ENCODE assay signal across 8 cellular contexts in genomic region chr1:41666991-41667631, GRCh38.
DNase-seq lines count a peak whose midpoint lies in the region; ATAC-seq, FAIRE-seq and TF ChIP-seq lines count a peak whose summit lies in the region.

No MANE protein-coding gene starts in this region.

- H3K4me1 ChIP-seq in H9 (ENCODE audit: insufficient read depth, low read length) = 0 out of 2 replicates have a peak, but pooled peaks cover 2% of the 10 kb centered on the region

- peak; percentile 79 for DNase-seq in activated CD4-positive, alpha-beta memory T cell treated with anti-CD3 and anti-CD28 coated beads, Interleukin-2, amount 10 ng/mL, durations not matched to agents 7 days and 5 days
- DNase-seq in germinal center (ENCODE audit: low spot score) (peak; percentile 57), urothelium cell line (ENCODE audit: low spot score) (no peak), NCI-H510A (lab: John Stamatoyannopoulos, UW) (no peak), glutamatergic neuron (no peak), H9 (no peak)

- H2AFZ ChIP-seq in H9 (ENCODE audit: low read length) = no peak overlapping the region

- POLR2A ChIA-PET in activated CD4-positive, alpha-beta memory T cell treated with anti-CD3 and anti-CD28 coated beads, Interleukin-2, amount 10 ng/mL, durations not matched to agents 7 days and 5 days (lab: Charles Lee) = interaction anchor here (0.7 to 7.0 kb wide), 10 partner anchors 11 to 252 kb away, joined by 3 to 64 read pairs (median 3); partner anchors contain the start of gene HIVEP3

- peaks cover 90% of the 10 kb centered on the region for H3K4me1 Mint-ChIP-seq in activated CD4-positive, alpha-beta memory T cell treated with anti-CD3 and anti-CD28 coated beads, Interleukin-2, amount 10 ng/mL, durations not matched to agents 7 days and 5 days
- H3K4me1 Mint-ChIP-seq in glutamatergic neuron (ENCODE audit: low read depth, unreplicated experiment) = peaks cover 47% of the 10 kb centered on the region
- H3K4me1 Mint-ChIP-seq in H9 = peaks cover 23 to 25% of the 10 kb centered on the region in 2 experiments

- no peaks in the 10 kb centered on the region for H3K23me2 ChIP-seq in H9 (ENCODE audit: insufficient read length, low read depth, low read length, poor library complexity, severe bottlenecking)

- no peaks in the 10 kb centered on the region for H3K9me3 ChIP-seq in H9 (ENCODE audit: control insufficient read depth, low read depth, low read length)

- H4K5ac ChIP-seq in H9 (ENCODE audit: insufficient read length, low read depth, low read length) = no peak overlapping the region

- no peak overlapping the region for H3K4me3 Mint-ChIP-seq in activated CD4-positive, alpha-beta memory T cell treated with anti-CD3 and anti-CD28 coated beads, Interleukin-2, amount 10 ng/mL, durations not matched to agents 7 days and 5 days
- H3K4me3 Mint-ChIP-seq in glutamatergic neuron (ENCODE audit: unreplicated experiment) (no peak overlapping the region), H9 (no peak overlapping the region)

- no peaks in the 10 kb centered on the region for H3K79me1 ChIP-seq in H9 (ENCODE audit: insufficient read depth, low read depth, low read length, poor library complexity, severe bottlenecking)

- H3K4ac ChIP-seq in H9 (ENCODE audit: low read depth, low read length) = no peak overlapping the region

- H3K27ac Mint-ChIP-seq in activated CD4-positive, alpha-beta memory T cell treated with anti-CD3 and anti-CD28 coated beads, Interleukin-2, amount 10 ng/mL, durations not matched to agents 7 days and 5 days = peak overlapping the region; percentile 81
- H3K27ac Mint-ChIP-seq in glutamatergic neuron (ENCODE audit: unreplicated experiment) (no peak overlapping the region), H9 (no peak overlapping the region; a peak in 2 of 7 replicates)

- H3K9me3 Mint-ChIP-seq in activated CD4-positive, alpha-beta memory T cell treated with anti-CD3 and anti-CD28 coated beads, Interleukin-2, amount 10 ng/mL, durations not matched to agents 7 days and 5 days = no peaks in the 10 kb centered on the region
- peaks cover 10% of the 10 kb centered on the region for H3K9me3 Mint-ChIP-seq in glutamatergic neuron (ENCODE audit: unreplicated experiment)
- no peaks in the 10 kb centered on the region for H3K9me3 Mint-ChIP-seq in H9

- no peak overlapping the region for H3K14ac ChIP-seq in H9 (ENCODE audit: insufficient read depth, low read length)

- ATAC-seq in GM18907 (IDR thresholded peaks at IDR 0.05; ENCODE audit: unreplicated experiment) (peak; percentile 68), HG03378 (IDR thresholded peaks at IDR 0.05; ENCODE audit: unreplicated experiment) (peak; percentile 49)

- H2BK15ac ChIP-seq in H9 (ENCODE audit: low read depth, low read length) = no peak overlapping the region

- WGBS in H9 (ENCODE audit: extremely low coverage, insufficient read length, low lambda C conversion rate) = no CpG with 5 or more reads among the region's 3 CpGs

- H4K20me1 ChIP-seq in H9 (ENCODE audit: control insufficient read depth, insufficient read depth, insufficient read length) = no peaks in the 10 kb centered on the region

- H3K27me3 ChIP-seq in H9 (ENCODE audit: insufficient read depth, low read length) = no peaks in the 10 kb centered on the region

- peak; percentile 78 for FAIRE-seq in urothelium cell line (lab: Jason Lieb, UNC)

- no peak overlapping the region for H3K23ac ChIP-seq in H9 (ENCODE audit: insufficient read length, low read depth, low read length)

- CTCF ChIA-PET in activated CD4-positive, alpha-beta memory T cell treated with anti-CD3 and anti-CD28 coated beads, Interleukin-2, amount 10 ng/mL, durations not matched to agents 7 days and 5 days (lab: Charles Lee) = interaction anchor here (1.2 to 1.4 kb wide), 2 partner anchors 16 to 144 kb away, joined by 3 to 6 read pairs; no protein-coding TSS in a partner anchor

- H3K18ac ChIP-seq in H9 (ENCODE audit: insufficient read length, low read depth, low read length) = no peak overlapping the region

- H3K9ac ChIP-seq in H9 (ENCODE audit: extremely low read depth, insufficient read length, low read length) = no peak overlapping the region

- H4K91ac ChIP-seq in H9 (ENCODE audit: insufficient read length, low read depth, low read length) = no peak overlapping the region

- H3K56ac ChIP-seq in H9 (ENCODE audit: insufficient read length, low read depth, low read length) = no peak overlapping the region

- no peak overlapping the region for H3K4me2 ChIP-seq in H9 (ENCODE audit: insufficient read depth, insufficient read length, low read length)

- no peak overlapping the region for H2BK12ac ChIP-seq in H9 (ENCODE audit: insufficient read length, low read depth, low read length)

- H3K27ac ChIP-seq in H9 (ENCODE audit: insufficient read length, low read depth, low read length) = no peak overlapping the region

- no peak overlapping the region for H4K8ac ChIP-seq in H9 (replicated peaks; ENCODE audit: insufficient read length, low read depth, low read length)

- TF ChIP-seq CTCF in glutamatergic neuron (IDR thresholded peaks at IDR 0.05; ENCODE audit: partially characterized antibody, unreplicated experiment) = no peak
- no peak for TF ChIP-seq CTCF in H9 (conservative IDR thresholded peaks at IDR 0.05)

- no peaks in the 10 kb centered on the region for H3K79me2 ChIP-seq in H9 (ENCODE audit: insufficient read depth, low read length)

- no peak overlapping the region for H2BK20ac ChIP-seq in H9 (ENCODE audit: low read depth, low read length, poor library complexity, severe bottlenecking)

- H2AK5ac ChIP-seq in H9 (ENCODE audit: insufficient read length, low read length) = no peak overlapping the region

- H3K36me3 Mint-ChIP-seq in activated CD4-positive, alpha-beta memory T cell treated with anti-CD3 and anti-CD28 coated beads, Interleukin-2, amount 10 ng/mL, durations not matched to agents 7 days and 5 days (ENCODE audit: low read depth) = peaks cover 2% of the 10 kb centered on the region
- H3K36me3 Mint-ChIP-seq in glutamatergic neuron (ENCODE audit: unreplicated experiment) (no peaks in the 10 kb centered on the region), H9 (ENCODE audit: insufficient read depth in 1 of 3, low read depth in 3 of 3) (no peaks in the 10 kb centered on the region; a peak in 1 of 7 replicates)

- no peak overlapping the region for H2BK5ac ChIP-seq in H9 (ENCODE audit: insufficient read length, low read length)

- no peaks in the 10 kb centered on the region for H3K27me3 Mint-ChIP-seq in activated CD4-positive, alpha-beta memory T cell treated with anti-CD3 and anti-CD28 coated beads, Interleukin-2, amount 10 ng/mL, durations not matched to agents 7 days and 5 days
- H3K27me3 Mint-ChIP-seq in glutamatergic neuron (ENCODE audit: unreplicated experiment) (peaks cover 18% of the 10 kb centered on the region), H9 (ENCODE audit: low read depth) (peaks cover 27% of the 10 kb centered on the region)

- no peak overlapping the region for H3T11ph ChIP-seq in H9 (ENCODE audit: low read length)

- H2BK120ac ChIP-seq in H9 (ENCODE audit: low read depth, low read length, poor library complexity, severe bottlenecking) = no peak overlapping the region

Comparison
In these comparisons a context has a peak if more than half of its experiments do, and no peak if none do; other contexts are left out.
1. DNase-seq: peak in activated CD4-positive, alpha-beta memory T cell treated with anti-CD3 and anti-CD28 coated beads, Interleukin-2, amount 10 ng/mL, durations not matched to agents 7 days and 5 days (single experiment) and germinal center (single experiment); none in urothelium cell line (single experiment), NCI-H510A (single experiment), glutamatergic neuron (single experiment) and H9 (single experiment).